ENCODE assay signal across 7 cellular contexts in genomic region chr7:27142562-27143021, GRCh38. TPM values are rescaled to one million over a fixed set of nuclear protein-coding genes. Genes with fewer than 3 reads are reported as not detected.
A peak's percentile ranks its signal among the peaks of the same experiment; 100 is the strongest.
DNase-seq lines count a peak whose midpoint lies in the region; ATAC-seq and TF ChIP-seq lines count a peak whose summit lies in the region.
"Had no signal": no experiment of that assay in that cellular context is flagged by ENCODE, and none has a peak within 500 bp of the region (broad histone marks: within the 10 kb centered on the region; RNA-seq: fewer than 3 reads in every experiment).

No MANE protein-coding gene starts in this region.

- peaks cover 2 to 7% (median 4%) of the 10 kb centered on the region in 3 donors for H3K4me1 Mint-ChIP-seq in T-cell

- POLR2A ChIA-PET in T-cell (lab: Charles Lee), result no interaction called here

- TF ChIP-seq POLR2A in Peyer's patch (IDR thresholded peaks at IDR 0.05), result no peak

- peak overlapping the region in 1 of 3 donors; percentile 60 for H3K9ac ChIP-seq in skeletal muscle tissue (ENCODE audit: low read depth in 1 of 3, low read length in 3 of 3)

- H3K27ac ChIP-seq in Peyer's patch (peak overlapping the region; percentile 73 to 96 (median 84)), skeletal muscle tissue (ENCODE audit: low read depth, low read length) (no peak overlapping the region)

- H3K36me3 ChIP-seq in Peyer's patch (peaks cover 0 to 9% (median 0%) of the 10 kb centered on the region in 3 donors), skeletal muscle tissue (ENCODE audit: control insufficient read depth in 3 of 3, insufficient read depth in 3 of 3, low read length in 3 of 3) (peaks cover 17 to 49% (median 28%) of the 10 kb centered on the region in 3 donors)

- H3K4me3 Mint-ChIP-seq in T-cell, result peak overlapping the region in 1 of 3 donors; percentile 68

- H3K27me3 ChIP-seq in Peyer's patch, result no peaks in the 10 kb centered on the region
- no peaks in the 10 kb centered on the region for H3K27me3 ChIP-seq in skeletal muscle tissue (ENCODE audit: control insufficient read depth in 3 of 3, insufficient read depth in 3 of 3, low read length in 3 of 3)

- TF ChIP-seq CTCF in Peyer's patch (IDR thresholded peaks at IDR 0.05) (no peak), foreskin fibroblast (IDR thresholded peaks at IDR 0.05; ENCODE audit: low read depth, low read length) (no peak)

- H3K9me3 ChIP-seq in Peyer's patch (no peaks in the 10 kb centered on the region), skeletal muscle tissue (ENCODE audit: control insufficient read depth in 3 of 3, low read length in 3 of 3) (no peaks in the 10 kb centered on the region)

- peaks cover 41 to 66% of the 10 kb centered on the region in 2 donors for H3K27me3 Mint-ChIP-seq in T-cell

- no peak overlapping the region for H3K27ac Mint-ChIP-seq in T-cell

- H3K36me3 Mint-ChIP-seq in T-cell, result no peaks in the 10 kb centered on the region

- CTCF ChIA-PET in T-cell (lab: Charles Lee), result interaction anchor here in 1 of 2 donors (1.3 kb wide), 1 partner anchor 19 kb away, joined by 3 read pairs; no protein-coding TSS in a partner anchor

- H3K4me3 ChIP-seq in Peyer's patch, result peak overlapping the region; percentile 40 to 75 (median 60)
- peak overlapping the region; percentile 49 to 50 for H3K4me3 ChIP-seq in foreskin fibroblast (ENCODE audit: low read depth in 1 of 2, low read length in 2 of 2)
- H3K4me3 ChIP-seq in skeletal muscle tissue (ENCODE audit: low read length in 3 of 3), result peak overlapping the region; percentile 49 to 63 (median 61)

- no peaks in the 10 kb centered on the region for H3K9me3 Mint-ChIP-seq in T-cell

- DNase-seq in Peyer's patch, result peak in 2 of 3 donors; percentile 12 to 66
- DNase-seq in foreskin fibroblast, result no peak
- no peak for DNase-seq in T-helper 1 cell
- DNase-seq in T-cell, result no peak
- no peak for DNase-seq in COLO668 (lab: John Stamatoyannopoulos, UW; ENCODE audit: unreplicated experiment)
- DNase-seq: MV-4-11 had no signal

- no peak for ATAC-seq in T-cell (replicated peaks in 1 of 4)

- H3K4me1 ChIP-seq in Peyer's patch (peaks cover 0 to 37% (median 1%) of the 10 kb centered on the region in 4 donors), skeletal muscle tissue (ENCODE audit: control insufficient read depth in 3 of 3, insufficient read depth in 3 of 3, low read length in 3 of 3) (peaks cover 10 to 18% (median 14%) of the 10 kb centered on the region in 3 donors)

RNA-seq across cellular contexts. Expression of gene HOXA5, which starts 0.9 kb away (rescaled TPM):
- total RNA-seq in Peyer's patch (10 to 100 TPM in 3 of 4 donors, 1 to 10 TPM in 1; 8.3 to 24.3 (median 20.1) TPM), skeletal muscle tissue (4.2 TPM), T-cell (under 1 TPM in 2 of 5 donors, not detected in 3; 0.18 to 0.32 TPM)

RNA-seq across cellular contexts. Expression of gene HOXA6, which starts 5.0 kb away (rescaled TPM):
- total RNA-seq in Peyer's patch (10 to 100 TPM; 18.7 to 45.0 (median 30.7) TPM), skeletal muscle tissue (3.1 TPM), T-cell (under 1 TPM in 2 of 5 donors, not detected in 3; 0.50 to 0.65 TPM)

RNA-seq across cellular contexts. Expression of gene HOXA3, which starts 9.8 kb away (rescaled TPM):
- total RNA-seq in Peyer's patch (10 to 100 TPM in 3 of 4 donors, 1 to 10 TPM in 1; 6.7 to 21.2 (median 13.9) TPM), skeletal muscle tissue (3.7 TPM), T-cell (1 to 10 TPM in 1 of 5 donors, under 1 TPM in 1, not detected in 3; 0.79 to 1.4 TPM)

RNA-seq across cellular contexts. Expression of gene HOXA4, which starts 12.0 kb away (rescaled TPM):
- total RNA-seq in Peyer's patch (10 to 100 TPM in 1 of 4 donors, 1 to 10 TPM in 3; 2.6 to 11.5 (median 5.9) TPM), skeletal muscle tissue (2.1 TPM), T-cell (under 1 TPM in 3 of 5 donors, not detected in 2; 0.25 to 0.38 (median 0.36) TPM)

RNA-seq across cellular contexts. Expression of gene HOXA7, which starts 13.9 kb away (rescaled TPM):
- total RNA-seq in Peyer's patch (10 to 100 TPM in 1 of 4 donors, 1 to 10 TPM in 3; 3.3 to 11.8 (median 5.7) TPM), skeletal muscle tissue (1.6 TPM), T-cell (under 1 TPM in 1 of 5 donors, not detected in 4; 0.67 TPM)

Comparison
In these comparisons a context has a peak if more than half of its experiments do, and no peak if none do; other contexts are left out.
1. DNase-seq: peak in Peyer's patch (2 of 3); none in foreskin fibroblast (0 of 2), T-helper 1 cell (0 of 5), T-cell (0 of 34) and COLO668 (single experiment).
2. Peak in every context shown above with its lines, with median percentiles within 50 percentile points of each other: H3K4me3 ChIP-seq.